ENCODE assay signal across 8 cellular contexts in the genomic region with DNA sequence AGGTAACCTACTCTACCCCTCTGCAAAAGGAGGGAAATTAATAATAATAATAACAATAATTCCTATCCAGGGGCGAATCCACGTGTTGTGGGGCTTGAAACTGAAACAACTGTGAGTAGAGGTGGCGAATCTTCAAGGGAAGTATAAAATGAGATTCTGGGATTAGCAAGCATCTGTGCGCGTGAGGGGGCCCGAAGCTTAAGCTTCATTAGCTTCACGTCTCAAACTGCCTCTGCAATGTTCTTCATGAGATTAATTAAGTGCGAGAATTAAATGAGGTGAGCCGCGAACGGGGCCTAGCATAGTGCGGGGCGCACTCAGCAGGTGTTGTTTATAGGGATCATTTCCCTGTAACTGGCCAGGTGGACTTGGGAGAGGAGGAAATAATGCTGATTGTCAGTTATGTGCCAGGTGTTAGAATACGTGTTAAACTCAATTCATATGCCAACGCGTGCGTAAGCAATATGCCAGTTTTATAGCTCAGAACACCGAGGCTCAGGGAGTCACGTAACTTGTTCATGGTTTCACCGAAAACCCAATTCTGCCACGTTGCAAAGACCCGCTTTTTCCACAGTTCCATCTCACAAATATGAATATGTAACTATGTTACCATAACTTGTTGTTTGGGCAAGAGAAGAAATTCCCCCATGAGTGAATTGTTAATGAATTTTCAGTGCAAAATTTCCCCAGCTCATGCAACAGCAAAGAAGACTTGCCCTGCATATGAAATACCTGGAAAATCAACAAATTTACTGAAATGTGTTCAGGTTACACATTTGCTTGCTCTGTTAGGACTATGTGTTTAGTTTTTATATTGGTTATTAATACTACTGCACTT. TPM values are rescaled to one million over a fixed set of nuclear protein-coding genes. Genes with fewer than 3 reads are reported as not detected.
DNase-seq lines count a peak whose midpoint lies in the region; ATAC-seq and TF ChIP-seq lines count a peak whose summit lies in the region.

No MANE protein-coding gene starts in this region.

- peak overlapping the region; percentile 95 for H3K4me3 ChIP-seq in GM08714 (ENCODE audit: low read length)
- peak overlapping the region; percentile 79 for H3K4me3 ChIP-seq in HL-60 (replicated peaks; ENCODE audit: insufficient read depth, low read length)
- peak overlapping the region; percentile 61 for H3K4me3 ChIP-seq in iPS-15b (ENCODE audit: low read depth, low read length)

- no peaks in the 10 kb centered on the region for H3K36me3 ChIP-seq in iPS-15b (ENCODE audit: control insufficient read depth, insufficient read depth, low read length)

- DNase-seq in HL-60 (ENCODE audit: low read depth in 1 of 2, low spot score in 1 of 2) (no peak), NCI-H446 treated with DMSO at 0.1 percent for 48 hours (lab: John Stamatoyannopoulos, UW) (no peak)
- DNase-seq in activated T-cell treated with anti-CD3 and anti-CD28 coated beads, Interleukin-2, amount 50 U/mL, for 4 hours: no peak
- no peak for DNase-seq in effector CD4-positive, alpha-beta T cell
- DNase-seq in stimulated activated CD4-positive, alpha-beta T cell treated with anti-CD3 and anti-CD28 coated beads, Interleukin-4, amount 100 ng/mL, for 1 hour: no peak

- H3K27ac Mint-ChIP-seq in stimulated activated naive CD8-positive, alpha-beta T cell treated with anti-CD3 and anti-CD28 coated beads, Interleukin-15, Interleukin-2, amounts not matched to agents 100 ng/mL and 50 ng/mL, for 24 hours: peak overlapping the region; percentile 87

- no peak for ATAC-seq in activated T-cell treated with anti-CD3 and anti-CD28 coated beads, Interleukin-2, amount 50 U/mL, for 4 hours

- no peaks in the 10 kb centered on the region for H3K27me3 Mint-ChIP-seq in activated T-cell treated with anti-CD3 and anti-CD28 coated beads, Interleukin-2, amount 50 U/mL, for 4 hours (ENCODE audit: low read depth)
- peaks cover 18% of the 10 kb centered on the region for H3K27me3 Mint-ChIP-seq in stimulated activated naive CD8-positive, alpha-beta T cell treated with anti-CD3 and anti-CD28 coated beads, Interleukin-15, Interleukin-2, amounts not matched to agents 100 ng/mL and 50 ng/mL, for 24 hours

- no peaks in the 10 kb centered on the region for H3K9me3 ChIP-seq in iPS-15b (ENCODE audit: control insufficient read depth, insufficient read depth, low read length)

- H3K36me3 Mint-ChIP-seq in activated T-cell treated with anti-CD3 and anti-CD28 coated beads, Interleukin-2, amount 50 U/mL, for 4 hours (ENCODE audit: insufficient read depth): no peaks in the 10 kb centered on the region
- no peaks in the 10 kb centered on the region for H3K36me3 Mint-ChIP-seq in stimulated activated naive CD8-positive, alpha-beta T cell treated with anti-CD3 and anti-CD28 coated beads, Interleukin-15, Interleukin-2, amounts not matched to agents 100 ng/mL and 50 ng/mL, for 24 hours (ENCODE audit: low read depth)

- H3K4me1 ChIP-seq in iPS-15b (ENCODE audit: control insufficient read depth, insufficient read depth, low read length): peaks cover 12% of the 10 kb centered on the region

- peak overlapping the region; percentile 83 for H3K4me3 Mint-ChIP-seq in activated T-cell treated with anti-CD3 and anti-CD28 coated beads, Interleukin-2, amount 50 U/mL, for 4 hours
- H3K4me3 Mint-ChIP-seq in stimulated activated naive CD8-positive, alpha-beta T cell treated with anti-CD3 and anti-CD28 coated beads, Interleukin-15, Interleukin-2, amounts not matched to agents 100 ng/mL and 50 ng/mL, for 24 hours: peak overlapping the region; percentile 85

- peaks cover 34% of the 10 kb centered on the region for H3K4me1 Mint-ChIP-seq in activated T-cell treated with anti-CD3 and anti-CD28 coated beads, Interleukin-2, amount 50 U/mL, for 4 hours (ENCODE audit: low read depth)
- peaks cover 51% of the 10 kb centered on the region for H3K4me1 Mint-ChIP-seq in stimulated activated naive CD8-positive, alpha-beta T cell treated with anti-CD3 and anti-CD28 coated beads, Interleukin-15, Interleukin-2, amounts not matched to agents 100 ng/mL and 50 ng/mL, for 24 hours (ENCODE audit: low read depth)

- H3K9ac ChIP-seq in iPS-15b (ENCODE audit: low read depth, low read length): no peak overlapping the region

- no peaks in the 10 kb centered on the region for H3K9me3 Mint-ChIP-seq in activated T-cell treated with anti-CD3 and anti-CD28 coated beads, Interleukin-2, amount 50 U/mL, for 4 hours
- no peaks in the 10 kb centered on the region for H3K9me3 Mint-ChIP-seq in stimulated activated naive CD8-positive, alpha-beta T cell treated with anti-CD3 and anti-CD28 coated beads, Interleukin-15, Interleukin-2, amounts not matched to agents 100 ng/mL and 50 ng/mL, for 24 hours

- no peaks in the 10 kb centered on the region for H3K27me3 ChIP-seq in HL-60 (ENCODE audit: insufficient read depth, poor library complexity, severe bottlenecking)
- peaks cover 75% of the 10 kb centered on the region for H3K27me3 ChIP-seq in iPS-15b (ENCODE audit: control insufficient read depth, insufficient read depth, low read length)

- peak overlapping the region; percentile 68 for H3K27ac ChIP-seq in HL-60 (replicated peaks)

- no peak for TF ChIP-seq CTCF in HL-60 (IDR thresholded peaks at IDR 0.05; ENCODE audit: insufficient read depth, low read length)

RNA-seq across cellular contexts. Expression of a gene that starts 30.3 kb away (rescaled TPM):
- total RNA-seq in activated T-cell treated with anti-CD3 and anti-CD28 coated beads, Interleukin-2, amount 50 U/mL, for 4 hours: 100 to 1,000 TPM; 276 to 301 (median 280) TPM

RNA-seq across cellular contexts. Expression of a gene that starts 57.0 kb away (rescaled TPM):
- 1 to 10 TPM; 6.5 to 8.9 (median 7.8) TPM for total RNA-seq in activated T-cell treated with anti-CD3 and anti-CD28 coated beads, Interleukin-2, amount 50 U/mL, for 4 hours
